In the genomic region with DNA sequence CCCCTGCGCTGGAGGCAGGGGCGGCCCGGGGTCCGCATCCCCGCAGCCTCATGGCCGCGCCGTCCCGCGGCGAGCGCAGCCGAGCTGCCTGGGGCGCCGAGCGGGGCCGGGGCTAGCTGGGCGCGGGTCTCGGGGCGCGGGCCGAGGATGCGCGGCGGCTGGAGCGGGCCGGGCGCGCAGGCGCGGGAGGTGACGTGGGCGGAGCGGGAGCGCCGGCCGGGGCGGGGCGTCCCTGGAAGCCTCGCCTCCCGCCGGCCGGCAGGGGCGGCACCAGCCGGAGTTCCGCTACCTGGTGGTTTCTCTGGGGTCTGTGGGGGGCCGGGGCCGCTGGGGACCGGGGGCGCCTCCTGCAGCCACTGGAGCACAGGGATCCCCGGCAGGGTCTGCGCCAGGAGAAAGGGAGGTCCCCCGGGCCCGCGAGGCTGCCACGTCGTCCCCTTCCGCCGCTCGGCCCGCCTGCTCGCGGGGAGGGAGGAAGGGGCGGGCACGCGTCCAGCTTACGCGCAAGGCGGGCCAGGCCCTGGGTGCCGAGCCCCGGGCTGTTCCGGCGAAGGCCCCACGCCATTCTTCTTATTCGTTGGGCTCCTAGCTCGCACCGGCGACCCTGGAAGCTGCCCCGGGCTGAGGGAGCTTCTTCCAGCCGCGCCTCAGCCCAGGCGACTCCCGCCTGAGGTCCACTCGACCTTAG, we compare ENCODE assay signal across 8 cellular contexts.
DNase-seq lines count a peak whose midpoint lies in the region; ATAC-seq and TF ChIP-seq lines count a peak whose summit lies in the region.

A gene with protein sequence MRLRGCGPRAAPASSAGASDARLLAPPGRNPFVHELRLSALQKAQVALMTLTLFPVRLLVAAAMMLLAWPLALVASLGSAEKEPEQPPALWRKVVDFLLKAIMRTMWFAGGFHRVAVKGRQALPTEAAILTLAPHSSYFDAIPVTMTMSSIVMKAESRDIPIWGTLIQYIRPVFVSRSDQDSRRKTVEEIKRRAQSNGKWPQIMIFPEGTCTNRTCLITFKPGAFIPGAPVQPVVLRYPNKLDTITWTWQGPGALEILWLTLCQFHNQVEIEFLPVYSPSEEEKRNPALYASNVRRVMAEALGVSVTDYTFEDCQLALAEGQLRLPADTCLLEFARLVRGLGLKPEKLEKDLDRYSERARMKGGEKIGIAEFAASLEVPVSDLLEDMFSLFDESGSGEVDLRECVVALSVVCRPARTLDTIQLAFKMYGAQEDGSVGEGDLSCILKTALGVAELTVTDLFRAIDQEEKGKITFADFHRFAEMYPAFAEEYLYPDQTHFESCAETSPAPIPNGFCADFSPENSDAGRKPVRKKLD (minus strand): TSS at position 168 of the 688 bp plus-strand sequence. CDS start 116 bp downstream, at position 52.

- peak; percentile 78 for TF ChIP-seq POLR2A in GM18505 (IDR thresholded peaks at IDR 0.05; ENCODE audit: borderline replicate concordance, extremely low read depth, insufficient read depth, insufficient read length)

- in situ Hi-C loops in astrocyte of the cerebellum (cut with HindIII; ENCODE audit: low sequenced_read_pairs), result no loop called here

- ATAC-seq in GM18505 (IDR thresholded peaks at IDR 0.05; ENCODE audit: unreplicated experiment), result peak; percentile 83
- peak; percentile 80 for ATAC-seq in HG02798 (IDR thresholded peaks at IDR 0.05; ENCODE audit: poor library complexity, unreplicated experiment)

- H3K4me3 ChIP-seq in astrocyte of the cerebellum (ENCODE audit: low read depth, low read length) (peak within 1 kb of the TSS; percentile 53), retinal pigment epithelial cell (ENCODE audit: low read length) (peak within 1 kb of the TSS; percentile 57)

- TF ChIP-seq CTCF in astrocyte of the cerebellum (IDR thresholded peaks at IDR 0.05; ENCODE audit: low read depth, low read length, missing control alignments) (no peak), retinal pigment epithelial cell (conservative IDR thresholded peaks at IDR 0.05; ENCODE audit: low read depth, low read length) (no peak)

- peak; percentile 36 for DNase-seq in NCI-H1417 treated with DMSO at 0.1 percent for 48 hours (lab: John Stamatoyannopoulos, UW)
- DNase-seq in T1000 (lab: John Stamatoyannopoulos, UW), result peak; percentile 52
- no peak for DNase-seq in astrocyte of the cerebellum (ENCODE audit: low read depth)
- DNase-seq in hippocampal formation (lab: John Stamatoyannopoulos, UW), result peak; percentile 54 to 61
- no peak for DNase-seq in retinal pigment epithelial cell (ENCODE audit: low read depth)
- no peak for DNase-seq in GF-D8 (lab: John Stamatoyannopoulos, UW)

Comparison
In these comparisons a context has a peak if more than half of its experiments do, and no peak if none do; other contexts are left out.
1. DNase-seq: peak in NCI-H1417 treated with DMSO at 0.1 percent for 48 hours (single experiment), T1000 (single experiment) and hippocampal formation (2 of 2); none in astrocyte of the cerebellum (single experiment), retinal pigment epithelial cell (single experiment) and GF-D8 (single experiment).